ENCODE assay signal across 15 cellular contexts in the genomic region with DNA sequence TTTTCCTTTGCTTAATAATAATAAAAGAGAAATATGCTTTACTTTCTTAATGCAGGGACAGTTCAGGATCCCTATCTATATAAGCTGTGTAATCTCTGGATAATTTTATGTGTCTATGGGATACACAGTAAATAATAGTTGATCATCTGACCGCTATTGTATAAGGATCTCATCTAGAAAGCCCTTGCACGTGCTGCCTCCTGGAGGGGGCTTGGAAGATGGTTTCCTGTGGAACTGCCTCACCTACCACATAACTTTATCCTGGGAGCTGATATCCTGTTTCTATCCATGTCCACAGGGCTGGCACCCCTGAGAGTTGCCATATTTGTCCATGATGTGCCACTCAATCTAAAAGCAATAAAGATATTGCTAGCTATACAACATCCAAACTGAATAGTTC.
DNase-seq lines count a peak whose midpoint lies in the region; ATAC-seq and TF ChIP-seq lines count a peak whose summit lies in the region.
"Had no signal": no experiment of that assay in that cellular context is flagged by ENCODE, and none has a peak within 500 bp of the region (broad histone marks: within the 10 kb centered on the region; RNA-seq: fewer than 3 reads in every experiment).

No MANE protein-coding gene starts in this region.

- POLR2A ChIA-PET in activated CD8-positive, alpha-beta T cell treated with anti-CD3 and anti-CD28 coated beads for 36 hours (lab: Charles Lee) = no interaction called here

- in situ Hi-C loops in GM13976 (cut with MboI; ENCODE audit: low sequenced_read_pairs, unreplicated experiment) = no loop called here

- no peaks in the 10 kb centered on the region for H3K4me1 ChIP-seq in left ventricle myocardium inferior
- H3K4me1 ChIP-seq: BLaER1 treated with 17β-estradiol and CSF1 and Interleukin-3, amounts not matched to agents 10 nM and 100 nM; Peyer's patch had no signal

- H3K4me3 ChIP-seq in left ventricle myocardium inferior (no peak overlapping the region), fibroblast of villous mesenchyme (ENCODE audit: low read depth, low read length) (no peak overlapping the region)
- H3K4me3 ChIP-seq: BLaER1 treated with 17β-estradiol and CSF1 and Interleukin-3, amounts not matched to agents 10 nM and 100 nM; K562; Peyer's patch had no signal

- no peaks in the 10 kb centered on the region for H3K36me3 ChIP-seq in left ventricle myocardium inferior
- H3K36me3 ChIP-seq: BLaER1 treated with 17β-estradiol and CSF1 and Interleukin-3, amounts not matched to agents 10 nM and 100 nM; Peyer's patch had no signal

- CTCF ChIA-PET in activated CD8-positive, alpha-beta T cell treated with anti-CD3 and anti-CD28 coated beads for 36 hours (lab: Charles Lee) = no interaction called here

- H3K27me3 ChIP-seq in left ventricle myocardium inferior (ENCODE audit: low read depth) = no peaks in the 10 kb centered on the region
- H3K27me3 ChIP-seq: Peyer's patch had no signal

- no peaks in the 10 kb centered on the region for H3K4me1 Mint-ChIP-seq in activated CD8-positive, alpha-beta T cell treated with anti-CD3 and anti-CD28 coated beads for 36 hours (ENCODE audit: low read depth)

- H3K27me3 Mint-ChIP-seq in activated CD8-positive, alpha-beta T cell treated with anti-CD3 and anti-CD28 coated beads for 36 hours = no peaks in the 10 kb centered on the region

- no peaks in the 10 kb centered on the region for H3K9me3 Mint-ChIP-seq in activated CD8-positive, alpha-beta T cell treated with anti-CD3 and anti-CD28 coated beads for 36 hours
- H3K9me3 Mint-ChIP-seq: CD8-positive, alpha-beta T cell had no signal

- ATAC-seq in Right ventricle myocardium inferior (no peak), SK-N-SH treated with all-trans-retinoic acid at 6 μM for 48 hours (peak; percentile 59; the same call in 2 of the 3 replicates)
- no peak for ATAC-seq in activated CD8-positive, alpha-beta T cell treated with anti-CD3 and anti-CD28 coated beads for 36 hours
- ATAC-seq: CD8-positive, alpha-beta T cell; K562 had no signal

- no peaks in the 10 kb centered on the region for H3K9me3 ChIP-seq in left ventricle myocardium inferior (replicated peaks)
- H3K9me3 ChIP-seq: Peyer's patch had no signal

- H3K27ac ChIP-seq in left ventricle myocardium inferior (replicated peaks) = no peak overlapping the region
- H3K27ac ChIP-seq: BLaER1 treated with 17β-estradiol and CSF1 and Interleukin-3, amounts not matched to agents 10 nM and 100 nM; Peyer's patch had no signal

- no peak overlapping the region for H3K27ac Mint-ChIP-seq in activated CD8-positive, alpha-beta T cell treated with anti-CD3 and anti-CD28 coated beads for 36 hours
- H3K27ac Mint-ChIP-seq: CD8-positive, alpha-beta T cell had no signal

- intact Hi-C loops in left ventricle myocardium inferior (cut with micrococcal nuclease) = no loop called here
- intact Hi-C loops in Right ventricle myocardium inferior (cut with DNase I) = no loop called here
- intact Hi-C loops in activated CD8-positive, alpha-beta T cell treated with anti-CD3 and anti-CD28 coated beads for 36 hours (cut with micrococcal nuclease) = no loop called here

- TF ChIP-seq CTCF in left ventricle myocardium inferior (IDR thresholded peaks at IDR 0.05; ENCODE audit: borderline replicate concordance) = peak; percentile 20
- peak; percentile 23 for TF ChIP-seq CTCF in fibroblast of villous mesenchyme (IDR thresholded peaks at IDR 0.05; ENCODE audit: insufficient read depth, low read depth, low read length)
- TF ChIP-seq CTCF in GM13976 (IDR thresholded peaks at IDR 0.05; ENCODE audit: borderline replicate concordance, control extremely low read depth, extremely low read depth, insufficient read depth, missing control alignments) = no peak
- no peak for TF ChIP-seq CTCF in activated CD8-positive, alpha-beta T cell treated with anti-CD3 and anti-CD28 coated beads for 36 hours (IDR thresholded peaks at IDR 0.05)

- DNase-seq in left ventricle myocardium inferior (no peak), Right ventricle myocardium inferior (ENCODE audit: missing footprints) (no peak), fibroblast of villous mesenchyme (ENCODE audit: low read depth) (peak; percentile 4), OCI-M1 (lab: John Stamatoyannopoulos, UW) (no peak), NCI-H1436 treated with DMSO at 0.1 percent for 48 hours (lab: John Stamatoyannopoulos, UW) (no peak), GM13976 (ENCODE audit: low spot score) (no peak)
- DNase-seq in activated CD8-positive, alpha-beta T cell treated with anti-CD3 and anti-CD28 coated beads for 36 hours = no peak
- DNase-seq: CD8-positive, alpha-beta T cell; DMS53; NCI-H1694 treated with DMSO at 0.1 percent for 48 hours; NCI-H226; Peyer's patch had no signal

- H3K36me3 Mint-ChIP-seq in activated CD8-positive, alpha-beta T cell treated with anti-CD3 and anti-CD28 coated beads for 36 hours (ENCODE audit: low read depth) = no peaks in the 10 kb centered on the region
- H3K36me3 Mint-ChIP-seq: CD8-positive, alpha-beta T cell had no signal

- no peak overlapping the region for H3K4me3 Mint-ChIP-seq in activated CD8-positive, alpha-beta T cell treated with anti-CD3 and anti-CD28 coated beads for 36 hours
- H3K4me3 Mint-ChIP-seq: CD8-positive, alpha-beta T cell had no signal

TF ChIP-seq in SK-N-SH treated with all-trans-retinoic acid at 6 μM for 48 hours, 23 proteins besides CTCF, POLR2A, EP300 and RAD21:
- TF ChIP-seq ZFP30 (CRISPR knock-in tag; IDR thresholded peaks at IDR 0.05) (no peak), CREB5 (CRISPR knock-in tag; IDR thresholded peaks at IDR 0.05; ENCODE audit: low read depth) (no peak), SNAI2 (CRISPR knock-in tag; IDR thresholded peaks at IDR 0.05) (no peak), RARB (CRISPR knock-in tag; IDR thresholded peaks at IDR 0.05) (no peak), PPARA (CRISPR knock-in tag; IDR thresholded peaks at IDR 0.05; ENCODE audit: borderline replicate concordance) (no peak), CSRNP3 (CRISPR knock-in tag; IDR thresholded peaks at IDR 0.05) (no peak), OSR1 (CRISPR knock-in tag; IDR thresholded peaks at IDR 0.05) (no peak)

Comparison
In these comparisons a context has a peak if more than half of its experiments do, and no peak if none do; other contexts are left out.
1. CTCF ChIP-seq: peak in left ventricle myocardium inferior (single experiment) and fibroblast of villous mesenchyme (single experiment); none in GM13976 (single experiment) and activated CD8-positive, alpha-beta T cell treated with anti-CD3 and anti-CD28 coated beads for 36 hours (single experiment).